38 cellular contexts compared by ENCODE assay signal in genomic region chr9:15959663-15960062, GRCh38.
"Had no signal": no experiment of that assay in that cellular context is flagged by ENCODE, and none has a peak within 500 bp of the region (broad histone marks: within the 10 kb centered on the region; RNA-seq: fewer than 3 reads in every experiment).

No MANE protein-coding gene starts in this region.

- FAIRE-seq: bronchial epithelial cell, TTC549 had no signal

- H3K27ac ChIP-seq: adrenal gland, ascending aorta, cardiac muscle cell, colonic mucosa, VCaP had no signal

- H3K9me3 Mint-ChIP-seq: T-helper 2 cell treated with Interferon-gamma antibody and Interleukin-4, amounts not matched to agents 5 μg/mL and 100 μg/mL, for 36 hours had no signal

- H3K4me1 ChIP-seq: adrenal gland, ascending aorta, colonic mucosa had no signal

- H3K27me3 Mint-ChIP-seq: activated B cell treated with CpG ODN at 0.5 μM for 24 hours; activated CD4-positive, alpha-beta memory T cell treated with anti-CD3 and anti-CD28 coated beads for 36 hours; activated CD4-positive, alpha-beta T cell treated with anti-CD3 and anti-CD28 coated beads, Interleukin-2, amount 10 ng/mL, durations not matched to agents 24 days and 14 days; activated CD8-positive, alpha-beta T cell treated with anti-CD3 and anti-CD28 coated beads for 36 hours; activated naive CD8-positive, alpha-beta T cell treated with anti-CD3 and anti-CD28 coated beads for 36 hours; activated T-helper 17 cell treated with anti-CD3 and anti-CD28 coated beads, Interleukin-2, amount 50 U/mL, for 72 hours; central memory CD8-positive, alpha-beta T cell had no signal

- H3K4me3 ChIP-seq: adrenal gland, ascending aorta, cardiac muscle cell, colonic mucosa had no signal

- ATAC-seq: activated CD8-positive, alpha-beta T cell treated with anti-CD3 and anti-CD28 coated beads for 36 hours; activated naive CD4-positive, alpha-beta T cell treated with anti-CD3 and anti-CD28 coated beads, Interleukin-2, amount 50 U/mL, for 72 hours; activated T-cell treated with anti-CD3 and anti-CD28 coated beads, Interleukin-2, amount 50 U/mL, for 4 hours; activated T-cell treated with anti-CD3 and anti-CD28 coated beads, Interleukin-2, amount 50 U/mL, for 72 hours; activated T-helper 17 cell treated with anti-CD3 and anti-CD28 coated beads, Interleukin-2, amount 50 U/mL, for 72 hours had no signal

- H3K4me1 Mint-ChIP-seq: activated B cell treated with CpG ODN at 0.5 μM for 24 hours; activated CD4-positive, alpha-beta T cell treated with anti-CD3 and anti-CD28 coated beads, Interleukin-2, amount 10 ng/mL, durations not matched to agents 24 days and 14 days; activated T-helper 17 cell treated with anti-CD3 and anti-CD28 coated beads, Interleukin-2, amount 50 U/mL, for 72 hours; central memory CD8-positive, alpha-beta T cell had no signal

- H3K9me3 ChIP-seq: ascending aorta, colonic mucosa had no signal

- H3K36me3 ChIP-seq: adrenal gland, ascending aorta, cardiac muscle cell, colonic mucosa had no signal

- H3K27me3 ChIP-seq: adrenal gland, ascending aorta, cardiac muscle cell, colonic mucosa had no signal

- H3K4me3 Mint-ChIP-seq: activated B cell treated with CpG ODN at 0.5 μM for 24 hours; activated CD4-positive, alpha-beta memory T cell treated with anti-CD3 and anti-CD28 coated beads for 36 hours; activated CD4-positive, alpha-beta T cell treated with anti-CD3 and anti-CD28 coated beads, Interleukin-2, amount 10 ng/mL, durations not matched to agents 24 days and 14 days; activated CD8-positive, alpha-beta T cell treated with anti-CD3 and anti-CD28 coated beads for 36 hours; activated naive CD4-positive, alpha-beta T cell treated with anti-CD3 and anti-CD28 coated beads for 36 hours; activated naive CD8-positive, alpha-beta T cell treated with anti-CD3 and anti-CD28 coated beads for 36 hours; activated T-cell treated with anti-CD3 and anti-CD28 coated beads, Interleukin-2, amount 50 U/mL, for 4 hours; activated T-cell treated with anti-CD3 and anti-CD28 coated beads, Interleukin-2, amount 50 U/mL, for 72 hours; activated T-helper 1 cell treated with anti-CD3 and anti-CD28 coated beads, Interleukin-12 subunit alpha, Interleukin-12 subunit beta, Interleukin-2, Interleukin-4 antibody, amounts not matched to agents 30 ng/mL and 10 ng/mL and 1 ng/mL, durations not matched to agents 14 hours and 24 hours and 36 hours; activated T-helper 17 cell treated with anti-CD3 and anti-CD28 coated beads, Interleukin-2, amount 50 U/mL, for 72 hours; brain; central memory CD8-positive, alpha-beta T cell; T-helper 2 cell treated with Interferon-gamma antibody and Interleukin-4, amounts not matched to agents 5 μg/mL and 100 μg/mL, for 36 hours had no signal

- H3K27ac Mint-ChIP-seq: activated B cell treated with CpG ODN at 0.5 μM for 24 hours; activated CD4-positive, alpha-beta memory T cell treated with anti-CD3 and anti-CD28 coated beads for 36 hours; activated CD4-positive, alpha-beta T cell treated with anti-CD3 and anti-CD28 coated beads, Interleukin-2, amount 10 ng/mL, durations not matched to agents 24 days and 14 days; activated CD8-positive, alpha-beta T cell treated with anti-CD3 and anti-CD28 coated beads for 36 hours; activated naive CD4-positive, alpha-beta T cell treated with anti-CD3 and anti-CD28 coated beads for 36 hours; activated naive CD4-positive, alpha-beta T cell treated with anti-CD3 and anti-CD28 coated beads, Interleukin-2, amount 50 U/mL, for 72 hours; activated naive CD8-positive, alpha-beta T cell treated with anti-CD3 and anti-CD28 coated beads for 36 hours; activated T-cell treated with anti-CD3 and anti-CD28 coated beads, Interleukin-2, amount 50 U/mL, for 72 hours; activated T-helper 1 cell treated with anti-CD3 and anti-CD28 coated beads, Interleukin-12 subunit alpha, Interleukin-12 subunit beta, Interleukin-2, Interleukin-4 antibody, amounts not matched to agents 30 ng/mL and 10 ng/mL and 1 ng/mL, durations not matched to agents 14 hours and 24 hours and 36 hours; activated T-helper 17 cell treated with anti-CD3 and anti-CD28 coated beads, Interleukin-2, amount 50 U/mL, for 72 hours; brain; T-helper 2 cell treated with Interferon-gamma antibody and Interleukin-4, amounts not matched to agents 5 μg/mL and 100 μg/mL, for 36 hours had no signal

- H3K36me3 Mint-ChIP-seq: activated CD4-positive, alpha-beta memory T cell treated with anti-CD3 and anti-CD28 coated beads for 36 hours had no signal

- DNase-seq: activated B cell treated with CpG ODN at 0.5 μM for 24 hours; activated CD4-positive, alpha-beta memory T cell treated with anti-CD3 and anti-CD28 coated beads for 36 hours; activated CD4-positive, alpha-beta T cell treated with anti-CD3 and anti-CD28 coated beads for 4 hours; activated CD4-positive, alpha-beta T cell treated with anti-CD3 and anti-CD28 coated beads, Interleukin-2, amount 10 ng/mL, durations not matched to agents 24 days and 14 days; activated CD4-positive, alpha-beta T cell treated with anti-CD3 and anti-CD28 coated beads, Interleukin-2, amount 50 U/mL, for 1 hour; activated CD4-positive, alpha-beta T cell treated with anti-CD3 and anti-CD28 coated beads, Interleukin-2, amount 50 U/mL, for 4 hours; activated CD4-positive, CD25-positive, alpha-beta regulatory T cell treated with anti-CD3 and anti-CD28 coated beads, Interleukin-2, amount 50 U/mL, for 72 hours; activated CD8-positive, alpha-beta memory T cell treated with anti-CD3 and anti-CD28 coated beads, Interleukin-2, amount 50 U/mL, for 4 hours; activated CD8-positive, alpha-beta T cell treated with anti-CD3 and anti-CD28 coated beads for 36 hours; activated effector memory CD4-positive, alpha-beta T cell treated with anti-CD3 and anti-CD28 coated beads, Interleukin-2, amount 50 U/mL, for 16 hours; activated gamma-delta T cell treated with Interleukin-2 at 50 U/mL for 16 hours; activated naive CD4-positive, alpha-beta T cell; activated naive CD4-positive, alpha-beta T cell treated with anti-CD3 and anti-CD28 coated beads for 36 hours; activated naive CD4-positive, alpha-beta T cell treated with anti-CD3 and anti-CD28 coated beads, Interleukin-2, amount 50 U/mL, for 16 hours; activated naive CD8-positive, alpha-beta T cell treated with anti-CD3 and anti-CD28 coated beads for 36 hours; activated T-cell treated with anti-CD3 and anti-CD28 coated beads for 4 hours; activated T-cell treated with anti-CD3 and anti-CD28 coated beads, Interleukin-2, amount 50 U/mL, for 1 hour; activated T-cell treated with anti-CD3 and anti-CD28 coated beads, Interleukin-2, amount 50 U/mL, for 4 hours; activated T-cell treated with anti-CD3 and anti-CD28 coated beads, Interleukin-2, amount 50 U/mL, for 72 hours; adrenal gland; amniotic stem cell; anterior cingulate cortex; caudate nucleus; cerebellar nuclear complex; colonic mucosa; T-helper 2 cell; T-helper 9 cell had no signal
